In genomic region chr19:11581740-11582139, GRCh38 we compare ENCODE assay signal across 8 cellular contexts. TPM values are rescaled to one million over a fixed set of nuclear protein-coding genes. Genes with fewer than 3 reads are reported as not detected.
DNase-seq lines count a peak whose midpoint lies in the region; ATAC-seq and TF ChIP-seq lines count a peak whose summit lies in the region.

No MANE protein-coding gene starts in this region.

- no peaks in the 10 kb centered on the region for H3K9me3 Mint-ChIP-seq in central memory CD8-positive, alpha-beta T cell

- H3K4me3 Mint-ChIP-seq in central memory CD8-positive, alpha-beta T cell, result peak overlapping the region; percentile 57

- intact Hi-C loops in stomach (cut with DNase I; ENCODE audit: low total_unique reads), result loop anchor here (10.0 kb wide), 1 partner anchor 87 kb away; no protein-coding TSS in a partner anchor

- no peaks in the 10 kb centered on the region for H3K79me2 ChIP-seq in OCI-LY3 (ENCODE audit: low read length)

- H3K4me1 ChIP-seq in HEK293 (ENCODE audit: control insufficient read depth, insufficient read depth, low read length), result no peaks in the 10 kb centered on the region
- H3K4me1 ChIP-seq in OCI-LY3 (ENCODE audit: low read length), result peaks cover 38% of the 10 kb centered on the region
- H3K4me1 ChIP-seq in stomach, result peaks cover 20 to 55% (median 53%) of the 10 kb centered on the region in 4 donors

- H3K27ac ChIP-seq in HEK293 (ENCODE audit: extremely low read depth, low read depth, low read length) (no peak overlapping the region), OCI-LY3 (ENCODE audit: low read length) (peak overlapping the region; percentile 84), stomach (peak overlapping the region; percentile 71 to 92 (median 82))

- H3K4me3 ChIP-seq in HEK293 (ENCODE audit: low read depth, low read length) (no peak overlapping the region), OCI-LY3 (ENCODE audit: low read length) (peak overlapping the region; percentile 61), stomach (no peak overlapping the region)

- peak; percentile 57 for ATAC-seq in central memory CD8-positive, alpha-beta T cell (replicated peaks; ENCODE audit: extremely low read depth, poor library complexity, severe bottlenecking)
- no peak for ATAC-seq in HG03045 (IDR thresholded peaks at IDR 0.05; ENCODE audit: unreplicated experiment)

- peaks cover 27% of the 10 kb centered on the region for H3K27me3 ChIP-seq in OCI-LY3 (ENCODE audit: low read depth, low read length)
- peaks cover 0 to 16% (median 0%) of the 10 kb centered on the region in 3 donors for H3K27me3 ChIP-seq in stomach

- H3K9me3 ChIP-seq in HEK293 (ENCODE audit: control insufficient read depth, insufficient read depth, low read depth, low read length), result no peaks in the 10 kb centered on the region
- H3K9me3 ChIP-seq in OCI-LY3 (ENCODE audit: insufficient read depth, low read length), result no peaks in the 10 kb centered on the region
- no peaks in the 10 kb centered on the region for H3K9me3 ChIP-seq in stomach

- H3K36me3 Mint-ChIP-seq in central memory CD8-positive, alpha-beta T cell (ENCODE audit: insufficient read depth), result peaks cover 3% of the 10 kb centered on the region

- 5 to 28% (median 25%) methylated on average over 3 of the region's 3 CpGs for WGBS in stomach, 5 donors

- DNase-seq in GM13976 (ENCODE audit: low spot score) (peak; percentile 76), stomach (no peak), middle frontal gyrus (ENCODE audit: extremely low spot score, low spot score) (no peak), retina (no peak)
- DNase-seq in central memory CD8-positive, alpha-beta T cell (ENCODE audit: low spot score in 2 of 2), result no peak

- CTCF ChIA-PET in HEK293 (lab: Yijun Ruan, JAX), result interaction anchor here (0.6 to 1.6 kb wide), 2 partner anchors 10 to 21 kb away, joined by 3 to 9 read pairs; no protein-coding TSS in a partner anchor

- peaks cover 13% of the 10 kb centered on the region for H3K4me1 Mint-ChIP-seq in central memory CD8-positive, alpha-beta T cell

- peak overlapping the region; percentile 46 for H3K9ac ChIP-seq in OCI-LY3 (ENCODE audit: low read length)

- H3K27ac Mint-ChIP-seq in central memory CD8-positive, alpha-beta T cell (ENCODE audit: low read depth), result peak overlapping the region; percentile 61

- no peak for TF ChIP-seq POLR2A in stomach (IDR thresholded peaks at IDR 0.05)

- peak overlapping the region; percentile 60 for H3K4me2 ChIP-seq in OCI-LY3 (ENCODE audit: low read length)

- POLR2A ChIA-PET in HEK293 (lab: Yijun Ruan, JAX), result interaction anchor here (0.7 kb wide), 1 partner anchor 112 kb away, joined by 3 read pairs; no protein-coding TSS in a partner anchor

- TF ChIP-seq CTCF in GM13976 (IDR thresholded peaks at IDR 0.05; ENCODE audit: borderline replicate concordance, control extremely low read depth, extremely low read depth, insufficient read depth, missing control alignments), result no peak
- no peak for TF ChIP-seq CTCF in HEK293 (tag by site-specific recombination; IDR thresholded peaks at IDR 0.05)
- no peak for TF ChIP-seq CTCF in OCI-LY3 (IDR thresholded peaks at IDR 0.05; ENCODE audit: low read depth, low read length)
- TF ChIP-seq CTCF in stomach (IDR thresholded peaks at IDR 0.05), result no peak

- no peak for TF ChIP-seq EP300 in stomach (IDR thresholded peaks at IDR 0.05)

- H3K36me3 ChIP-seq in HEK293 (ENCODE audit: control insufficient read depth in 2 of 2, insufficient read depth in 1 of 2, low read length in 2 of 2), result no peaks in the 10 kb centered on the region
- H3K36me3 ChIP-seq in OCI-LY3 (replicated peaks; ENCODE audit: low read depth, low read length), result no peaks in the 10 kb centered on the region
- H3K36me3 ChIP-seq in stomach, result peaks cover 0 to 2% (median 0%) of the 10 kb centered on the region in 4 donors

- H4K20me1 ChIP-seq in OCI-LY3 (ENCODE audit: insufficient read depth, low read length), result no peaks in the 10 kb centered on the region

- in situ Hi-C loops in GM13976 (cut with MboI; ENCODE audit: low sequenced_read_pairs, unreplicated experiment), result no loop called here

- 0 out of 2 replicates have a peak overlapping the region, but pooled peaks have one; percentile 0 for H2AFZ ChIP-seq in OCI-LY3 (ENCODE audit: low read depth, low read length)

- H3K27me3 Mint-ChIP-seq in central memory CD8-positive, alpha-beta T cell, result no peaks in the 10 kb centered on the region

TF ChIP-seq in HEK293, 187 proteins besides CTCF, POLR2A, EP300 and RAD21 (continues in another document):
- no peak for TF ChIP-seq ZNF248 (tag by site-specific recombination; IDR thresholded peaks at IDR 0.05)
- TF ChIP-seq, protein P1, sequence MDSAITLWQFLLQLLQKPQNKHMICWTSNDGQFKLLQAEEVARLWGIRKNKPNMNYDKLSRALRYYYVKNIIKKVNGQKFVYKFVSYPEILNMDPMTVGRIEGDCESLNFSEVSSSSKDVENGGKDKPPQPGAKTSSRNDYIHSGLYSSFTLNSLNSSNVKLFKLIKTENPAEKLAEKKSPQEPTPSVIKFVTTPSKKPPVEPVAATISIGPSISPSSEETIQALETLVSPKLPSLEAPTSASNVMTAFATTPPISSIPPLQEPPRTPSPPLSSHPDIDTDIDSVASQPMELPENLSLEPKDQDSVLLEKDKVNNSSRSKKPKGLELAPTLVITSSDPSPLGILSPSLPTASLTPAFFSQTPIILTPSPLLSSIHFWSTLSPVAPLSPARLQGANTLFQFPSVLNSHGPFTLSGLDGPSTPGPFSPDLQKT (IDR thresholded peaks at IDR 0.05; ENCODE audit: borderline replicate concordance, low read depth, low read length), result no peak
- TF ChIP-seq ZNF362 (tag by site-specific recombination; IDR thresholded peaks at IDR 0.05), result 0 out of 2 replicates have a peak, but pooled peaks have one; percentile 27
- no peak for TF ChIP-seq ZBTB21 (tag by site-specific recombination; IDR thresholded peaks at IDR 0.05)
- no peak for TF ChIP-seq ZNF174 (tag by site-specific recombination; IDR thresholded peaks at IDR 0.05)
- no peak for TF ChIP-seq ZNF776 (tag by site-specific recombination; IDR thresholded peaks at IDR 0.05; ENCODE audit: borderline replicate concordance)
- no peak for TF ChIP-seq ZNF324 (tag by site-specific recombination; IDR thresholded peaks at IDR 0.05)
- no peak for TF ChIP-seq ZNF16 (tag by site-specific recombination; IDR thresholded peaks at IDR 0.05; ENCODE audit: low read depth)
- TF ChIP-seq EGR2 (tag by site-specific recombination; IDR thresholded peaks at IDR 0.05; ENCODE audit: low read depth), result 0 out of 2 replicates have a peak, but pooled peaks have one; percentile 13
- TF ChIP-seq PRDM1 (tag by site-specific recombination; IDR thresholded peaks at IDR 0.05), result peak; percentile 80
- TF ChIP-seq ZNF792 (tag by site-specific recombination; IDR thresholded peaks at IDR 0.05), result no peak
- TF ChIP-seq ZNF677 (tag by site-specific recombination; IDR thresholded peaks at IDR 0.05), result no peak
- peak; percentile 56; the same call in 1 of the 2 replicates for TF ChIP-seq ZFHX2 (tag by site-specific recombination; conservative IDR thresholded peaks at IDR 0.05)
- no peak for TF ChIP-seq ZNF544 (tag by site-specific recombination; IDR thresholded peaks at IDR 0.05)
- peak; percentile 36; the same call in 1 of the 2 replicates for TF ChIP-seq GLIS1 (tag by site-specific recombination; IDR thresholded peaks at IDR 0.05)
- peak; percentile 69 for TF ChIP-seq KLF1 (tag by site-specific recombination; IDR thresholded peaks at IDR 0.05)
- TF ChIP-seq ZNF571 (tag by site-specific recombination; IDR thresholded peaks at IDR 0.05), result no peak
- TF ChIP-seq, protein P2, sequence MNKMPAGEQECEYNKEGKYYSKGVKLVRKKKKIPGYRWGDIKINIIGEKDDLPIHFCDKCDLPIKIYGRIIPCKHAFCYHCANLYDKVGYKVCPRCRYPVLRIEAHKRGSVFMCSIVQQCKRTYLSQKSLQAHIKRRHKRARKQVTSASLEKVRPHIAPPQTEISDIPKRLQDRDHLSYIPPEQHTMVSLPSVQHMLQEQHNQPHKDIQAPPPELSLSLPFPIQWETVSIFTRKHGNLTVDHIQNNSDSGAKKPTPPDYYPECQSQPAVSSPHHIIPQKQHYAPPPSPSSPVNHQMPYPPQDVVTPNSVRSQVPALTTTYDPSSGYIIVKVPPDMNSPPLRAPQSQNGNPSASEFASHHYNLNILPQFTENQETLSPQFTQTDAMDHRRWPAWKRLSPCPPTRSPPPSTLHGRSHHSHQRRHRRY (tag by site-specific recombination; IDR thresholded peaks at IDR 0.05), result no peak
- no peak for TF ChIP-seq ZNF114 (tag by site-specific recombination; IDR thresholded peaks at IDR 0.05)
- no peak for TF ChIP-seq ZNF660 (tag by site-specific recombination; IDR thresholded peaks at IDR 0.05)

RNA-seq across cellular contexts. Expression of gene ACP5, which starts 4.3 kb away (rescaled TPM):
- 10 to 100 TPM in 2 of 5 donors, 1 to 10 TPM in 2, not detected in 1; 6.1 to 47.5 (median 25.3) TPM for total RNA-seq in stomach
- polyA plus RNA-seq in stomach, result 10 to 100 TPM; 48.9 to 67.9 (median 67.4) TPM

RNA-seq across cellular contexts. Expression of gene ZNF627, which starts 15.5 kb away (rescaled TPM):
- total RNA-seq in stomach, result 10 to 100 TPM in 2 of 5 donors, 1 to 10 TPM in 2, not detected in 1; 1.4 to 21.7 (median 10.7) TPM
- polyA plus RNA-seq in stomach, result 1 to 10 TPM; 5.5 to 6.4 (median 6.3) TPM

RNA-seq across cellular contexts. Expression of gene ELOF1, which starts 22.7 kb away (rescaled TPM):
- total RNA-seq in stomach, result 10 to 100 TPM in 4 of 5 donors, 1 to 10 TPM in 1; 2.3 to 25.5 (median 21.4) TPM
- polyA plus RNA-seq in stomach, result 10 to 100 TPM; 87.0 to 96.4 (median 93.1) TPM

RNA-seq across cellular contexts. Expression of gene CNN1, which starts 43.1 kb away (rescaled TPM):
- 1,000 to 10,000 TPM in 1 of 5 donors, 100 to 1,000 TPM in 4; 205 to 1,183 (median 570) TPM for total RNA-seq in stomach
- 100 to 1,000 TPM in 1 of 3 donors, 10 to 100 TPM in 2; 70.2 to 585 (median 70.6) TPM for polyA plus RNA-seq in stomach

RNA-seq across cellular contexts. Expression of gene ECSIT, which starts 52.8 kb away (rescaled TPM):
- 100 to 1,000 TPM in 1 of 5 donors, 10 to 100 TPM in 4; 15.6 to 119 (median 49.0) TPM for total RNA-seq in stomach
- 10 to 100 TPM; 93.2 to 96.5 (median 95.1) TPM for polyA plus RNA-seq in stomach
